16 cellular contexts compared by ENCODE assay signal in the genomic region with DNA sequence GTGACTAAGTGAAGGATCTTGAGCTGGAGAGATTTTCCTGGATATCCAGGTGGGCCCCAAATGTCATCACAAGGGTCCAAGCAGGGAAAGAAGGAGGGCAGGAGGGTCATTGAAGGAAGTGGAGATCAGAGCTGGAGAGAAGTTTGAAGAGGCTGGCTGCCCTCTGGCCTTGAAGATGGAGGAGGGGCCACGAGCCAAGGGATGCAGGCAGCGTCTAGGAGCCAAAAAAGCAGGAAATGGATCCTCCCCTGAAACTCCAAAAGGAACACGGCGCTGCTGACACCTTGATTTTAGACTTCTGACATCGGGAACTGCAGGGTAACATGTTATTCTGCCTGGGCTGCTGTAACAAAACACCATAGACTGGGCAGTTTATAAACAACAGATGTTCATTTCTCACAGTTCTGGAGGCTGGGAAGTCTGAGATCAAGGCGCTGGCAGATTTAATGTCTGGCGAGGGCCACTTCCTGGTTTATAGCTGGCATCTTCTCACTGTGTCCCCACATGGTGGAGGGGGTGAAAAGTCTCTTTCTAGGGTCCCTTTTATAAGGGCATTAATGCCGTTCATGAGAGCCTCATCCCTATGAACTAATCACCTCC. TPM values are rescaled to one million over a fixed set of nuclear protein-coding genes. Genes with fewer than 3 reads are reported as not detected.
DNase-seq lines count a peak whose midpoint lies in the region; ATAC-seq and TF ChIP-seq lines count a peak whose summit lies in the region.
"Had no signal": no experiment of that assay in that cellular context is flagged by ENCODE, and none has a peak within 500 bp of the region (broad histone marks: within the 10 kb centered on the region; RNA-seq: fewer than 3 reads in every experiment).

No MANE protein-coding gene starts in this region.

- H3K4me2 ChIP-seq in BLaER1, result peak overlapping the region; percentile 80; the same call in 1 of the 2 replicates
- H3K4me2 ChIP-seq: GM23338 had no signal

- intact Hi-C loops in MCF 10A (cut with micrococcal nuclease), result no loop called here

- H3K9me3 Mint-ChIP-seq in MCF 10A (ENCODE audit: unreplicated experiment), result no peaks in the 10 kb centered on the region
- H3K9me3 Mint-ChIP-seq: activated B cell treated with CpG ODN at 0.5 μM for 24 hours, CD14-positive monocyte had no signal

- H3K9ac ChIP-seq in BLaER1, result no peak overlapping the region

- DNase-seq in LHCN-M2 (ENCODE audit: low read depth), result peak; percentile 42
- peak; percentile 24 for DNase-seq in MCF 10A (ENCODE audit: unreplicated experiment)
- DNase-seq in myocyte (ENCODE audit: low read depth), result peak; percentile 29
- no peak for DNase-seq in activated T-cell treated with anti-CD3 and anti-CD28 coated beads, Interleukin-2, amount 50 U/mL, for 1 hour
- no peak for DNase-seq in GF-D8 (lab: John Stamatoyannopoulos, UW)
- DNase-seq: activated B cell treated with CpG ODN at 0.5 μM for 24 hours, activated gamma-delta T cell, SHP77 had no signal

- no peaks in the 10 kb centered on the region for H3K27me3 Mint-ChIP-seq in MCF 10A (ENCODE audit: insufficient read depth, unreplicated experiment)
- H3K27me3 Mint-ChIP-seq: activated B cell treated with CpG ODN at 0.5 μM for 24 hours had no signal

- no TSS peak for BruUV-seq in MCF 10A (replicated peaks; lab: Mats Ljungman, UMichigan)

- no peak overlapping the region for H3K4me3 Mint-ChIP-seq in MCF 10A (ENCODE audit: unreplicated experiment)
- H3K4me3 Mint-ChIP-seq: activated B cell treated with CpG ODN at 0.5 μM for 24 hours, CD14-positive monocyte, GM23338 had no signal

- peaks cover 32% of the 10 kb centered on the region for H3K4me1 ChIP-seq in BLaER1

- no peak overlapping the region for H3K4me3 ChIP-seq in BLaER1
- H3K4me3 ChIP-seq: coronary artery, GM23338, tibial nerve had no signal

- peak overlapping the region; percentile 64 for H3K27ac Mint-ChIP-seq in MCF 10A (ENCODE audit: low read depth, unreplicated experiment)
- H3K27ac Mint-ChIP-seq: activated B cell treated with CpG ODN at 0.5 μM for 24 hours, CD14-positive monocyte, GM23338 had no signal

- H3K36me3 Mint-ChIP-seq in MCF 10A (ENCODE audit: insufficient read depth, unreplicated experiment), result no peaks in the 10 kb centered on the region
- H3K36me3 Mint-ChIP-seq: CD14-positive monocyte had no signal

- POLR2A ChIA-PET in MCF 10A (lab: Yijun Ruan, JAX), result interaction anchor here (0.8 to 1.4 kb wide), 3 partner anchors 8 to 27 kb away, joined by 3 to 4 read pairs (median 3); no protein-coding TSS in a partner anchor

- no peak for ATAC-seq in HG03439 (IDR thresholded peaks at IDR 0.05; ENCODE audit: unreplicated experiment)
- no peak for ATAC-seq in HG02970 (IDR thresholded peaks at IDR 0.05; ENCODE audit: low FRiP score, unreplicated experiment)
- ATAC-seq: GM23338 had no signal

- H3K36me3 ChIP-seq in BLaER1, result no peaks in the 10 kb centered on the region
- H3K36me3 ChIP-seq: tibial nerve had no signal

- H3K27ac ChIP-seq in BLaER1, result no peak overlapping the region; the same call in 1 of the 2 replicates
- H3K27ac ChIP-seq: coronary artery, tibial nerve had no signal

- H3K9me3 ChIP-seq in BLaER1, result no peaks in the 10 kb centered on the region
- H3K9me3 ChIP-seq: tibial nerve had no signal

- peaks cover 24% of the 10 kb centered on the region for H3K4me1 Mint-ChIP-seq in MCF 10A (ENCODE audit: insufficient read depth, unreplicated experiment)
- H3K4me1 Mint-ChIP-seq: CD14-positive monocyte had no signal

- CTCF ChIA-PET in MCF 10A (lab: Yijun Ruan, JAX), result interaction anchor here (0.5 to 1.6 kb wide), 3 partner anchors 9 to 107 kb away, joined by 3 to 5 read pairs (median 3); no protein-coding TSS in a partner anchor

- no peak for TF ChIP-seq CTCF in MCF 10A (IDR thresholded peaks at IDR 0.05; ENCODE audit: unreplicated experiment)

- no peaks in the 10 kb centered on the region for H3K27me3 ChIP-seq in BLaER1
- H3K27me3 ChIP-seq: tibial nerve had no signal

- no peaks in the 10 kb centered on the region for H4K20me1 ChIP-seq in BLaER1

RNA-seq across cellular contexts. Expression of gene ZBTB21, which starts 28.8 kb away (rescaled TPM):
- total RNA-seq in LHCN-M2 (2014; rRNA removed) (7.4 and 8.3 TPM in 2 replicates), MCF 10A (2022) (21.5 and 27.3 TPM in 2 replicates), myocyte (7.3 and 8.0 TPM in 2 replicates)
- 2.4 TPM for polyA plus RNA-seq in LHCN-M2 (2012)
- 3.5 TPM for polyA plus RNA-seq in myocyte (2012)

RNA-seq across cellular contexts. Expression of gene UMODL1, which starts 32.2 kb away (rescaled TPM):
- not detected in 2 replicates for total RNA-seq in LHCN-M2 (2014; rRNA removed)
- not detected for polyA plus RNA-seq in LHCN-M2 (2012)
- not detected in 2 replicates for total RNA-seq in MCF 10A (2022)
- not detected in 2 replicates for total RNA-seq in myocyte
- polyA plus RNA-seq in myocyte (2012), result 0.04 TPM
- total RNA-seq: GM23338, renal cortical epithelial cell, tibial nerve had no signal
- polyA plus RNA-seq: CD14-positive monocyte, GM23338 had no signal

Comparison
In these comparisons a context has a peak if more than half of its experiments do, and no peak if none do; other contexts are left out.
1. DNase-seq: peak in LHCN-M2 (single experiment), MCF 10A (single experiment) and myocyte (single experiment); none in activated T-cell treated with anti-CD3 and anti-CD28 coated beads, Interleukin-2, amount 50 U/mL, for 1 hour (single experiment) and GF-D8 (single experiment).